In the genomic region with DNA sequence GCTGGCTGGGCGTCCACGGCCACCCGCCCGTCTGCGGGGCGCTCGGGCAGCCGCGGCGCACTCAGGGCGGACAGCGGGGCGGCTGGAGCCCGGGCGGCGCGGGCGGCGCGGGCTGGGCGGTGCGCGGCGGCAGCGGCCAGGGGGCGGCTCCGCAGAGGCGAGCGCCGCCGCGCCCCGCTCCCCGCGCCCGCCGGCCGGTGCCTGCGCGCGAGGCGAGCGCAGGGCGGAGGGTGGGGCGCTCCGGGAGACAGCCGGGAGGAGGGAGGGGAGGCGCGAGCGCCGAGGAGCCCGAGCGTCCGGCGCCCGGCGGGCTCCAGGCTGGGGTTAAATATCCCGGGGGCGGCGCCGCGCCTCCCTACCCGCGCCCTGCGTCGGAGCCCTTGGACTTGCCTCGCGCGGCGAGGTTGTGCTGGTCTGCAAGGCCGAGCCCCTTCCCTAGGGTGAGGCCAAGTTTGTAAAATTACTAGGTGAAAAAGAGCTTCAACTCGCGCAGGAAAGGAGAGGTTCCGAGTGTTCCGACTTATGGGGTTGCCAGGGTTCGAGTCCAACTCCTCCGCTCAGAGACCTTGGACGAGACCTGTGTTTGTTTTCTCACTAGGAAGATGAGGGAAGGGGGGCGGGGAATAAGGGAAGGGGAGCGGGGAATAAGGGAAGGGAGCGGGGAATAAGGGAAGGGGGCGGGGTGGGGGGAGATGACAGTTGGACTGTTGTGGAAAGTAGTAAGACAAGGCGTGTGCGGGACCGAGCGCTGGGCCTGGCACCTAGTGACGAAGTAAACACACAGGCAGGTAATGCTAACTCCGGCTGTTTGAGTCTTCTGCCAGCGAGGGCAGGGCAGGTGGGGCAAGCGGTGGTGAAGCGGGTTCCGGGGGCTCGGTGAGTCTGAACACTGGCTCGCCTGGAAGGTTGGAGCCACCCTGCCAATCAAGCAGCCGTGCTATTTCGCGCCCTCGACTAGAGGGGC, we compare ENCODE assay signal across 8 cellular contexts. TPM values are rescaled to one million over a fixed set of nuclear protein-coding genes. Genes with fewer than 3 reads are reported as not detected.
DNase-seq lines count a peak whose midpoint lies in the region; ATAC-seq and TF ChIP-seq lines count a peak whose summit lies in the region.

Gene TNFAIP8L3 (minus strand): TSS at position 301 of the 964 bp plus-strand sequence. CDS start 311 bp downstream, outside the sequence.

- in situ Hi-C loops in GM13976 (cut with MboI; ENCODE audit: low sequenced_read_pairs, unreplicated experiment), result no loop called here

- H3K4me3 Mint-ChIP-seq in activated T-cell treated with anti-CD3 and anti-CD28 coated beads, Interleukin-2, amount 50 U/mL, for 72 hours, result peak within 1 kb of the TSS; percentile 70 to 81
- peak within 1 kb of the TSS; percentile 17 for H3K4me3 Mint-ChIP-seq in activated CD4-positive, alpha-beta memory T cell treated with anti-CD3 and anti-CD28 coated beads, Interleukin-2, amount 10 ng/mL, durations not matched to agents 7 days and 5 days

- H3K9me3 Mint-ChIP-seq in activated T-cell treated with anti-CD3 and anti-CD28 coated beads, Interleukin-2, amount 50 U/mL, for 72 hours, result no peaks in the 10 kb centered on the region
- no peaks in the 10 kb centered on the region for H3K9me3 Mint-ChIP-seq in activated CD4-positive, alpha-beta memory T cell treated with anti-CD3 and anti-CD28 coated beads, Interleukin-2, amount 10 ng/mL, durations not matched to agents 7 days and 5 days

- H3K27me3 ChIP-seq in left ventricle myocardium inferior (ENCODE audit: low read depth) (peaks cover 15% of the 10 kb centered on the region), rectal smooth muscle tissue (ENCODE audit: control insufficient read depth, insufficient read depth, low read length) (no peaks in the 10 kb centered on the region)

- peak; percentile 54 to 72 for ATAC-seq in activated T-cell treated with anti-CD3 and anti-CD28 coated beads, Interleukin-2, amount 50 U/mL, for 72 hours (replicated peaks in 1 of 2)
- no peak for ATAC-seq in GM19324 (IDR thresholded peaks at IDR 0.05; ENCODE audit: low FRiP score, unreplicated experiment)

- H3K4me3 ChIP-seq in left ventricle myocardium inferior (peak within 1 kb of the TSS; percentile 76), rectal smooth muscle tissue (ENCODE audit: low read length) (peak within 1 kb of the TSS; percentile 71)

- intact Hi-C loops in left ventricle myocardium inferior (cut with micrococcal nuclease), result no loop called here

- H3K27ac ChIP-seq in left ventricle myocardium inferior (replicated peaks), result peak within 1 kb of the TSS; percentile 60
- H3K27ac ChIP-seq in rectal smooth muscle tissue (ENCODE audit: low read depth, low read length), result no peak within 1 kb of the TSS

- peak in 1 of 2 donors; percentile 8 for DNase-seq in activated T-cell treated with anti-CD3 and anti-CD28 coated beads, Interleukin-2, amount 50 U/mL, for 72 hours
- DNase-seq in activated T-cell treated with anti-CD3 and anti-CD28 coated beads, Interleukin-2, amount 50 U/mL, for 48 hours, result no peak
- no peak for DNase-seq in activated CD4-positive, alpha-beta memory T cell treated with anti-CD3 and anti-CD28 coated beads, Interleukin-2, amount 10 ng/mL, durations not matched to agents 7 days and 5 days
- DNase-seq in left ventricle myocardium inferior (peak; percentile 29), medulla oblongata (ENCODE audit: extremely low spot score) (no peak), GM13976 (ENCODE audit: low spot score) (no peak)

- CTCF ChIA-PET in activated CD4-positive, alpha-beta memory T cell treated with anti-CD3 and anti-CD28 coated beads, Interleukin-2, amount 10 ng/mL, durations not matched to agents 7 days and 5 days (lab: Charles Lee), result no interaction called here

- no peak within 1 kb of the TSS for H3K9ac ChIP-seq in rectal smooth muscle tissue (ENCODE audit: low read length)

- peaks cover 5% of the 10 kb centered on the region for H3K4me1 Mint-ChIP-seq in activated T-cell treated with anti-CD3 and anti-CD28 coated beads, Interleukin-2, amount 50 U/mL, for 72 hours (ENCODE audit: low read depth)
- peaks cover 7% of the 10 kb centered on the region for H3K4me1 Mint-ChIP-seq in activated CD4-positive, alpha-beta memory T cell treated with anti-CD3 and anti-CD28 coated beads, Interleukin-2, amount 10 ng/mL, durations not matched to agents 7 days and 5 days

- TF ChIP-seq CTCF in left ventricle myocardium inferior (IDR thresholded peaks at IDR 0.05; ENCODE audit: borderline replicate concordance), result no peak
- TF ChIP-seq CTCF in GM13976 (IDR thresholded peaks at IDR 0.05; ENCODE audit: borderline replicate concordance, control extremely low read depth, extremely low read depth, insufficient read depth, missing control alignments), result no peak

- no peak within 1 kb of the TSS for H3K27ac Mint-ChIP-seq in activated T-cell treated with anti-CD3 and anti-CD28 coated beads, Interleukin-2, amount 50 U/mL, for 72 hours
- no peak within 1 kb of the TSS for H3K27ac Mint-ChIP-seq in activated CD4-positive, alpha-beta memory T cell treated with anti-CD3 and anti-CD28 coated beads, Interleukin-2, amount 10 ng/mL, durations not matched to agents 7 days and 5 days

- H3K36me3 ChIP-seq in left ventricle myocardium inferior, result no peaks in the 10 kb centered on the region
- no peaks in the 10 kb centered on the region for H3K36me3 ChIP-seq in rectal smooth muscle tissue (ENCODE audit: control insufficient read depth, insufficient read depth, low read length)

- peaks cover 91% of the 10 kb centered on the region for H3K27me3 Mint-ChIP-seq in activated T-cell treated with anti-CD3 and anti-CD28 coated beads, Interleukin-2, amount 50 U/mL, for 72 hours (ENCODE audit: low read depth)
- H3K27me3 Mint-ChIP-seq in activated CD4-positive, alpha-beta memory T cell treated with anti-CD3 and anti-CD28 coated beads, Interleukin-2, amount 10 ng/mL, durations not matched to agents 7 days and 5 days, result peaks cover 85% of the 10 kb centered on the region

- POLR2A ChIA-PET in activated CD4-positive, alpha-beta memory T cell treated with anti-CD3 and anti-CD28 coated beads, Interleukin-2, amount 10 ng/mL, durations not matched to agents 7 days and 5 days (lab: Charles Lee), result no interaction called here

- no peaks in the 10 kb centered on the region for H3K36me3 Mint-ChIP-seq in activated T-cell treated with anti-CD3 and anti-CD28 coated beads, Interleukin-2, amount 50 U/mL, for 72 hours (ENCODE audit: insufficient read depth in 2 of 2)
- no peaks in the 10 kb centered on the region for H3K36me3 Mint-ChIP-seq in activated CD4-positive, alpha-beta memory T cell treated with anti-CD3 and anti-CD28 coated beads, Interleukin-2, amount 10 ng/mL, durations not matched to agents 7 days and 5 days (ENCODE audit: low read depth)

- H3K9me3 ChIP-seq in left ventricle myocardium inferior (replicated peaks), result no peaks in the 10 kb centered on the region

- peaks cover 32% of the 10 kb centered on the region for H3K4me1 ChIP-seq in left ventricle myocardium inferior
- H3K4me1 ChIP-seq in rectal smooth muscle tissue (ENCODE audit: control insufficient read depth, insufficient read depth, low read length), result peaks cover 2% of the 10 kb centered on the region

RNA-seq across cellular contexts. Expression of gene TNFAIP8L3, which starts in this region (rescaled TPM):
- under 1 TPM; 0.14 to 0.30 TPM for total RNA-seq in activated T-cell treated with anti-CD3 and anti-CD28 coated beads, Interleukin-2, amount 50 U/mL, for 72 hours
- total RNA-seq in activated CD4-positive, alpha-beta memory T cell treated with anti-CD3 and anti-CD28 coated beads, Interleukin-2, amount 10 ng/mL, durations not matched to agents 7 days and 5 days, result under 1 TPM in 1 of 2 experiments, not detected in 1; 0.13 TPM
- total RNA-seq in left ventricle myocardium inferior, result 6.0 TPM

Comparison
In these comparisons a context has a peak if more than half of its experiments do, and no peak if none do; other contexts are left out.
1. Peak in ATAC-seq in activated T-cell treated with anti-CD3 and anti-CD28 coated beads, Interleukin-2, amount 50 U/mL, for 72 hours; RNA of the gene not detected or under 1 TPM.